Comparison of ENCODE assay signal across 19 cellular contexts in the genomic region with DNA sequence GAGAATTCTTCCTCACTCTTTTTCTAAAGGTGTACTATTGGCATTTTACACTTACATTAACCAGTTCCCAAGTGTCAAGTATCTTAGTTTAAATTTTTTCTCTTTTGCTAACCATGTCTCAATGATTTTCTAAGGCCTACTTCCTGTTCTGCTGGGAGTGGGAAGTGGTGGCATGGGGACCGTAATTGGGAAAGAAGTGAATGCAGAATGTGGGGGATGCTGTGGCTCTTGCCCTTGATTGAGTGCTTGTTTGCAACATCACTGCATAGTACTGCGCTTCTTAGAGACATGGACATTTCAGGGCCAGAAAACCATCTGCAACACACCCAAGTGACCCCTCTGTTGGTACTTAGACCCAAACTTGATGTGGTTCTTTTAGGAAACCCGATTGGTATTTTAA.
"Had no signal": no experiment of that assay in that cellular context is flagged by ENCODE, and none has a peak within 500 bp of the region (broad histone marks: within the 10 kb centered on the region; RNA-seq: fewer than 3 reads in every experiment).

No MANE protein-coding gene starts in this region.

- H3K4me1 Mint-ChIP-seq: activated CD4-positive, alpha-beta T cell treated with anti-CD3 and anti-CD28 coated beads for 36 hours had no signal

- H3K9me3 ChIP-seq: body of pancreas, esophagus muscularis mucosa, gastroesophageal sphincter, heart right ventricle, left ventricle myocardium inferior, sigmoid colon, stomach had no signal

- H3K27me3 Mint-ChIP-seq: activated CD4-positive, alpha-beta memory T cell treated with anti-CD3 and anti-CD28 coated beads for 36 hours; activated CD4-positive, alpha-beta T cell treated with anti-CD3 and anti-CD28 coated beads for 36 hours; activated naive CD8-positive, alpha-beta T cell treated with anti-CD3 and anti-CD28 coated beads, Interleukin-2, amount 10 ng/mL, durations not matched to agents 7 days and 5 days; type B pancreatic cell had no signal

- DNase-seq: activated CD4-positive, alpha-beta memory T cell treated with anti-CD3 and anti-CD28 coated beads for 36 hours; activated CD4-positive, alpha-beta T cell treated with anti-CD3 and anti-CD28 coated beads for 36 hours; activated naive CD8-positive, alpha-beta T cell treated with anti-CD3 and anti-CD28 coated beads, Interleukin-2, amount 10 ng/mL, durations not matched to agents 7 days and 5 days; activated T-cell treated with anti-CD3 and anti-CD28 coated beads for 4 hours; body of pancreas; dermis blood vessel endothelial cell; effector memory CD4-positive, alpha-beta T cell; heart right ventricle; left ventricle myocardium inferior; natural killer cell; sigmoid colon; stimulated activated CD4-positive, alpha-beta T cell treated with anti-CD3 and anti-CD28 coated beads, Interleukin-4, amount 100 ng/mL, for 24 hours; stomach had no signal

- H3K27ac ChIP-seq: body of pancreas, esophagus muscularis mucosa, gastroesophageal sphincter, heart right ventricle, left ventricle myocardium inferior, parathyroid adenoma, sigmoid colon, stomach had no signal

- H3K9me3 Mint-ChIP-seq: activated CD4-positive, alpha-beta memory T cell treated with anti-CD3 and anti-CD28 coated beads for 36 hours; activated naive CD8-positive, alpha-beta T cell treated with anti-CD3 and anti-CD28 coated beads, Interleukin-2, amount 10 ng/mL, durations not matched to agents 7 days and 5 days; natural killer cell; stimulated activated effector memory CD8-positive, alpha-beta T cell treated with anti-CD3 and anti-CD28 coated beads, Interleukin-12 subunit alpha, Interleukin-12 subunit beta, amount 100 ng/mL, for 72 hours; type B pancreatic cell; WTC11 had no signal

- H3K4me1 ChIP-seq: body of pancreas, esophagus muscularis mucosa, gastroesophageal sphincter, heart right ventricle, left ventricle myocardium inferior, parathyroid adenoma, sigmoid colon had no signal

- ATAC-seq: activated CD4-positive, alpha-beta T cell treated with anti-CD3 and anti-CD28 coated beads for 36 hours; body of pancreas; gastroesophageal sphincter; heart right ventricle; natural killer cell; stimulated activated effector memory CD8-positive, alpha-beta T cell treated with anti-CD3 and anti-CD28 coated beads, Interleukin-12 subunit alpha, Interleukin-12 subunit beta, amount 100 ng/mL, for 72 hours; WTC11 had no signal

- H3K27me3 ChIP-seq: body of pancreas, esophagus muscularis mucosa, gastroesophageal sphincter, heart right ventricle, sigmoid colon, stomach had no signal

- H3K4me3 ChIP-seq: body of pancreas, esophagus muscularis mucosa, gastroesophageal sphincter, heart right ventricle, left ventricle myocardium inferior, sigmoid colon, stomach had no signal

- H3K4me3 Mint-ChIP-seq: activated CD4-positive, alpha-beta memory T cell treated with anti-CD3 and anti-CD28 coated beads for 36 hours; activated CD4-positive, alpha-beta T cell treated with anti-CD3 and anti-CD28 coated beads for 36 hours; activated naive CD8-positive, alpha-beta T cell treated with anti-CD3 and anti-CD28 coated beads, Interleukin-2, amount 10 ng/mL, durations not matched to agents 7 days and 5 days; natural killer cell; stimulated activated effector memory CD8-positive, alpha-beta T cell treated with anti-CD3 and anti-CD28 coated beads, Interleukin-12 subunit alpha, Interleukin-12 subunit beta, amount 100 ng/mL, for 72 hours; type B pancreatic cell; WTC11 had no signal
